In genomic region chr9:76369583-76369982, GRCh38 we compare ENCODE assay signal across 8 cellular contexts. TPM values are rescaled to one million over a fixed set of nuclear protein-coding genes. Genes with fewer than 3 reads are reported as not detected.
DNase-seq lines count a peak whose midpoint lies in the region; ATAC-seq and TF ChIP-seq lines count a peak whose summit lies in the region.

No MANE protein-coding gene starts in this region.

- no peak for TF ChIP-seq POLR2A in gastrocnemius medialis (IDR thresholded peaks at IDR 0.05)

- DNase-seq in NCI-H345 (lab: John Stamatoyannopoulos, UW) (peak; percentile 92), epithelial cell of esophagus (ENCODE audit: low read depth) (peak; percentile 26), gastrocnemius medialis (no peak), cortex of kidney (lab: John Stamatoyannopoulos, UW) (no peak)

- in situ Hi-C loops in gastrocnemius medialis (cut with MboI; ENCODE audit: low sequenced_read_pairs in 4 of 4): no loop called here

- H3K9ac ChIP-seq in BLaER1: no peak overlapping the region

- H3K4me3 ChIP-seq in BLaER1 (no peak overlapping the region), epithelial cell of esophagus (ENCODE audit: low read length) (no peak overlapping the region), gastrocnemius medialis (no peak overlapping the region)

- peak overlapping the region; percentile 28; the same call in 1 of the 2 replicates for H3K27ac ChIP-seq in BLaER1
- H3K27ac ChIP-seq in gastrocnemius medialis: no peak overlapping the region

- ATAC-seq in HG02759 (IDR thresholded peaks at IDR 0.05; ENCODE audit: unreplicated experiment) (peak; percentile 75), HG02870 (IDR thresholded peaks at IDR 0.05; ENCODE audit: unreplicated experiment) (no peak), gastrocnemius medialis (no peak), HG03280 (IDR thresholded peaks at IDR 0.05; ENCODE audit: unreplicated experiment) (no peak)

- intact Hi-C loops in gastrocnemius medialis (cut with DNase I; ENCODE audit: low total_unique reads): no loop called here

- peak overlapping the region; percentile 59 for H3K4me2 ChIP-seq in BLaER1

- H3K27me3 ChIP-seq in BLaER1 (no peaks in the 10 kb centered on the region), gastrocnemius medialis (no peaks in the 10 kb centered on the region)

- H3K9me3 ChIP-seq in BLaER1: no peaks in the 10 kb centered on the region
- H3K9me3 ChIP-seq in gastrocnemius medialis: no peaks in the 10 kb centered on the region

- no peaks in the 10 kb centered on the region for H4K20me1 ChIP-seq in BLaER1

- TF ChIP-seq CTCF in epithelial cell of esophagus (IDR thresholded peaks at IDR 0.05; ENCODE audit: insufficient read depth, low read depth, low read length, missing control alignments) (no peak), gastrocnemius medialis (IDR thresholded peaks at IDR 0.05 in 4 of 5, conservative IDR thresholded peaks at IDR 0.05 in 1 of 5) (no peak)

- no peaks in the 10 kb centered on the region for H3K36me3 ChIP-seq in BLaER1
- H3K36me3 ChIP-seq in gastrocnemius medialis: no peaks in the 10 kb centered on the region

- H3K4me1 ChIP-seq in BLaER1 (peaks cover 20% of the 10 kb centered on the region), gastrocnemius medialis (peaks cover 0 to 14% of the 10 kb centered on the region in 2 donors)

RNA-seq across cellular contexts. Expression of gene RFK, which starts 24.6 kb away (rescaled TPM):
- 10 to 100 TPM; 13.2 to 33.6 (median 25.6) TPM for total RNA-seq in gastrocnemius medialis

Comparison
In these comparisons a context has a peak if more than half of its experiments do, and no peak if none do; other contexts are left out.
1. DNase-seq: peak in NCI-H345 (single experiment) and epithelial cell of esophagus (single experiment); none in gastrocnemius medialis (0 of 2) and cortex of kidney (single experiment).